9 cellular contexts compared by ENCODE assay signal in genomic region chr10:75404335-75405200, GRCh38. TPM values are rescaled to one million over a fixed set of nuclear protein-coding genes. Genes with fewer than 3 reads are reported as not detected.
A peak's percentile ranks its signal among the peaks of the same experiment; 100 is the strongest.
DNase-seq lines count a peak whose midpoint lies in the region; ATAC-seq, FAIRE-seq and TF ChIP-seq lines count a peak whose summit lies in the region.
"Had no signal": no experiment of that assay in that cellular context is flagged by ENCODE, and none has a peak within 500 bp of the region (broad histone marks: within the 10 kb centered on the region; RNA-seq: fewer than 3 reads in every experiment).

No MANE protein-coding gene starts in this region.

- H2BK120ac ChIP-seq in mesendoderm (ENCODE audit: low read depth, low read length), result no peak overlapping the region

- peak overlapping the region; percentile 71 for H3K4me2 ChIP-seq in mesendoderm (ENCODE audit: low read length)

- H2BK5ac ChIP-seq in mesendoderm (ENCODE audit: low read length), result no peak overlapping the region

- peaks cover 23% of the 10 kb centered on the region for H3K4me1 Mint-ChIP-seq in activated T-helper 2 cell treated with anti-CD3 and anti-CD28 coated beads, Interferon-gamma antibody, Interleukin-2, Interleukin-4, amounts not matched to agents 10 μg/mL and 5 μg/mL and 100 μg/mL, durations not matched to agents 14 hours and 24 hours and 36 hours (ENCODE audit: low read depth)

- H3K79me2 ChIP-seq in mesendoderm (ENCODE audit: control insufficient read depth, insufficient read depth, low read length), result no peaks in the 10 kb centered on the region

- H2AK5ac ChIP-seq in mesendoderm (ENCODE audit: low read length), result no peak overlapping the region

- H3K79me1 ChIP-seq in mesendoderm (ENCODE audit: low read length), result no peaks in the 10 kb centered on the region

- no peaks in the 10 kb centered on the region for H3K9me3 Mint-ChIP-seq in activated T-helper 2 cell treated with anti-CD3 and anti-CD28 coated beads, Interferon-gamma antibody, Interleukin-2, Interleukin-4, amounts not matched to agents 10 μg/mL and 5 μg/mL and 100 μg/mL, durations not matched to agents 14 hours and 24 hours and 36 hours

- WGBS in mesendoderm (ENCODE audit: extremely low coverage, insufficient coverage, low lambda C conversion rate), result no CpG with 5 or more reads among the region's 65 CpGs

- peak overlapping the region; percentile 22 for H3K4ac ChIP-seq in mesendoderm (ENCODE audit: low read depth, low read length)

- no peak overlapping the region for H3K23ac ChIP-seq in mesendoderm (ENCODE audit: low read length)

- no peak for TF ChIP-seq CTCF in bronchial epithelial cell (IDR thresholded peaks at IDR 0.05; ENCODE audit: insufficient read depth, low read length, severe bottlenecking)

- H3K27ac ChIP-seq in mesendoderm (ENCODE audit: low read depth, low read length), result no peak overlapping the region

- DNase-seq in DMS153 treated with DMSO at 0.1 percent for 48 hours (lab: John Stamatoyannopoulos, UW; ENCODE audit: unreplicated experiment), result peak; percentile 40
- peak; percentile 52 for DNase-seq in NCI-H1105 (lab: John Stamatoyannopoulos, UW)
- DNase-seq in bronchial epithelial cell (ENCODE audit: low read depth), result peak; percentile 51
- DNase-seq in mesendoderm, result peak; percentile 63
- no peak for DNase-seq in activated T-helper 2 cell treated with anti-CD3 and anti-CD28 coated beads, Interferon-gamma antibody, Interleukin-2, Interleukin-4, amounts not matched to agents 10 μg/mL and 5 μg/mL and 100 μg/mL, durations not matched to agents 14 hours and 24 hours and 36 hours (ENCODE audit: low spot score)
- no peak for DNase-seq in stimulated activated CD4-positive, alpha-beta T cell treated with anti-CD3 and anti-CD28 coated beads, Interleukin-12 subunit alpha, Interleukin-12 subunit beta, amount 100 ng/mL, for 4 hours

- H3K4me3 Mint-ChIP-seq in activated T-helper 2 cell treated with anti-CD3 and anti-CD28 coated beads, Interferon-gamma antibody, Interleukin-2, Interleukin-4, amounts not matched to agents 10 μg/mL and 5 μg/mL and 100 μg/mL, durations not matched to agents 14 hours and 24 hours and 36 hours (ENCODE audit: low read depth), result no peak overlapping the region

- peak overlapping the region; percentile 95 for H3K4me3 ChIP-seq in bronchial epithelial cell (ENCODE audit: low read depth, low read length)
- H3K4me3 ChIP-seq in mesendoderm (ENCODE audit: low read length), result no peak overlapping the region

- peak overlapping the region; percentile 73 for H3K56ac ChIP-seq in mesendoderm (ENCODE audit: low read length)

- H3K4me1 ChIP-seq in mesendoderm (ENCODE audit: control insufficient read depth, low read depth, low read length), result peaks cover 3% of the 10 kb centered on the region

- H3K36me3 ChIP-seq in bronchial epithelial cell (ENCODE audit: control insufficient read depth, insufficient read depth, low read length) (no peaks in the 10 kb centered on the region), mesendoderm (ENCODE audit: control insufficient read depth, insufficient read depth, low read length) (no peaks in the 10 kb centered on the region)

- no peaks in the 10 kb centered on the region for H3K36me3 Mint-ChIP-seq in activated T-helper 2 cell treated with anti-CD3 and anti-CD28 coated beads, Interferon-gamma antibody, Interleukin-2, Interleukin-4, amounts not matched to agents 10 μg/mL and 5 μg/mL and 100 μg/mL, durations not matched to agents 14 hours and 24 hours and 36 hours (ENCODE audit: low read depth)

- no peak overlapping the region for H4K8ac ChIP-seq in mesendoderm (ENCODE audit: low read depth, low read length)

- ATAC-seq in GM19395 (IDR thresholded peaks at IDR 0.05; ENCODE audit: unreplicated experiment), result no peak
- ATAC-seq in HG03521 (IDR thresholded peaks at IDR 0.05; ENCODE audit: unreplicated experiment), result no peak

- no peak for FAIRE-seq in bronchial epithelial cell (lab: Jason Lieb, UNC)
- FAIRE-seq: endometrium had no signal

- no peak overlapping the region for H3K27ac Mint-ChIP-seq in activated T-helper 2 cell treated with anti-CD3 and anti-CD28 coated beads, Interferon-gamma antibody, Interleukin-2, Interleukin-4, amounts not matched to agents 10 μg/mL and 5 μg/mL and 100 μg/mL, durations not matched to agents 14 hours and 24 hours and 36 hours

- H3K27me3 Mint-ChIP-seq in activated T-helper 2 cell treated with anti-CD3 and anti-CD28 coated beads, Interferon-gamma antibody, Interleukin-2, Interleukin-4, amounts not matched to agents 10 μg/mL and 5 μg/mL and 100 μg/mL, durations not matched to agents 14 hours and 24 hours and 36 hours (ENCODE audit: low read depth), result peaks cover 63% of the 10 kb centered on the region

- H3K27me3 ChIP-seq in bronchial epithelial cell (ENCODE audit: control insufficient read depth, insufficient read depth, low read length) (no peaks in the 10 kb centered on the region), mesendoderm (ENCODE audit: insufficient read depth, low read length, poor library complexity) (peaks cover 44% of the 10 kb centered on the region)

- H3K18ac ChIP-seq in mesendoderm (ENCODE audit: low read length), result no peak overlapping the region

- intact Hi-C loops in activated T-helper 2 cell treated with anti-CD3 and anti-CD28 coated beads, Interferon-gamma antibody, Interleukin-2, Interleukin-4, amounts not matched to agents 10 μg/mL and 5 μg/mL and 100 μg/mL, durations not matched to agents 14 hours and 24 hours and 36 hours (cut with micrococcal nuclease), result loop anchor here (5.0 kb wide), 1 partner anchor 633 kb away; no protein-coding TSS in a partner anchor

- peak overlapping the region; percentile 53 for H3K9ac ChIP-seq in mesendoderm (ENCODE audit: low read length)

- H4K5ac ChIP-seq in mesendoderm (ENCODE audit: low read length), result no peak overlapping the region

- no peak overlapping the region for H2BK15ac ChIP-seq in mesendoderm (replicated peaks; ENCODE audit: low read depth)

RNA-seq across cellular contexts. Expression of gene ZNF503, which starts 3.0 kb away (rescaled TPM):
- total RNA-seq in bronchial epithelial cell, result 2.1 and 2.6 TPM in 2 replicates
- polyA plus RNA-seq in mesendoderm (2013, experiment 1 of 2), result 1.4 TPM
- 1.3 TPM for polyA plus RNA-seq in mesendoderm (2013, experiment 2 of 2)
- 0.30 and 0.34 TPM in 2 replicates for total RNA-seq in activated T-helper 2 cell treated with anti-CD3 and anti-CD28 coated beads, Interferon-gamma antibody, Interleukin-2, Interleukin-4, amounts not matched to agents 10 μg/mL and 5 μg/mL and 100 μg/mL, durations not matched to agents 14 hours and 24 hours and 36 hours

RNA-seq across cellular contexts. Expression of gene LRMDA, which starts 26.9 kb away (rescaled TPM):
- total RNA-seq in bronchial epithelial cell, result 1.6 and 3.1 TPM in 2 replicates
- 0.17 TPM for polyA plus RNA-seq in mesendoderm (2013, experiment 1 of 2)
- polyA plus RNA-seq in mesendoderm (2013, experiment 2 of 2), result 0.69 TPM
- not detected in 2 replicates for total RNA-seq in activated T-helper 2 cell treated with anti-CD3 and anti-CD28 coated beads, Interferon-gamma antibody, Interleukin-2, Interleukin-4, amounts not matched to agents 10 μg/mL and 5 μg/mL and 100 μg/mL, durations not matched to agents 14 hours and 24 hours and 36 hours

Comparison
In these comparisons a context has a peak if more than half of its experiments do, and no peak if none do; other contexts are left out.
1. DNase-seq: peak in DMS153 treated with DMSO at 0.1 percent for 48 hours (single experiment), NCI-H1105 (single experiment), bronchial epithelial cell (single experiment) and mesendoderm (single experiment); none in activated T-helper 2 cell treated with anti-CD3 and anti-CD28 coated beads, Interferon-gamma antibody, Interleukin-2, Interleukin-4, amounts not matched to agents 10 μg/mL and 5 μg/mL and 100 μg/mL, durations not matched to agents 14 hours and 24 hours and 36 hours (single experiment) and stimulated activated CD4-positive, alpha-beta T cell treated with anti-CD3 and anti-CD28 coated beads, Interleukin-12 subunit alpha, Interleukin-12 subunit beta, amount 100 ng/mL, for 4 hours (single experiment).